ENCODE assay signal across 22 cellular contexts in the genomic region with DNA sequence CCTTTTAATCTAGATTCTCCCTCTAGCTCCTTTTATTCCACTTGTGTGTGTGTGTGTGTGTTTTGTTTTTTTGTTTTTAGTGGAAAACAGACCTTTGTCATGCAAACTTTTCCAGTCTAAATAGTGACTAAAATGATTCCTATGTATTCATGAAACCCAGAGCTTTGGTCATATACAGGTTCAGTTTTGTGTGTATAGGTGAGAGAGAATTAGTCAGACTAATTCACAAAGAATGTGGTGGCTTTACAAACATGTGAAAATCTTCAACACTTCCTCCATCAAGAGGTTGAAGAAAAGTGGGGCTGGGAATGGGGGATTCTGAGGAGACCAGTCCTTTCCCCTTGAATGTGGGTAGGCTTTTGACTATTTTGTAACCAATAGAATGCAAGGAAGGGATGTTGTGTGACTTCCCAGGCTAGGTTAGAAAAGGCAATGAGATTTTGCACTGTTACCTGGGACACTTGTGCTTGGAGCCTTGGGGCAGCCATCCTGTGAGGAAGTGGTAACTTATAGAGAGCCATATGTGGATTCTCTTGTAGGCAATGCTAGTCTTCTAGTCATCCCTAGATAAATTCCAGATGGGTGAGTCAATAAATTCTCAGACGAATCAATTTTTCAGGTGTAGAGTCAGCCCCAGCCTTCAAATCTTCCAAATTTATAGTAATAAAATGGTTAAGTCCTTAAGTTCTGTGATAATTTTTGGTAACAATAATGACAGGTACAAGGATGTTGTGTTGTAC.
"Had no signal": no experiment of that assay in that cellular context is flagged by ENCODE, and none has a peak within 500 bp of the region (broad histone marks: within the 10 kb centered on the region; RNA-seq: fewer than 3 reads in every experiment).

No MANE protein-coding gene starts in this region.

- DNase-seq: effector memory CD4-positive, alpha-beta T cell; esophagus squamous epithelium; foreskin fibroblast; heart right ventricle; hypothalamus; islet precursor cell; left cardiac atrium; left ventricle myocardium inferior; lower lobe of right lung; mesenchymal stem cell; naive B cell; occipital lobe; retina; right lobe of liver; stimulated activated CD4-positive, alpha-beta T cell treated with anti-CD3 and anti-CD28 coated beads, Interleukin-4, amount 100 ng/mL, for 24 hours; tibial artery; upper lobe of left lung; uterus had no signal

- H2AFZ ChIP-seq: parathyroid adenoma had no signal

- H3K36me3 ChIP-seq: esophagus squamous epithelium, heart right ventricle, left ventricle myocardium inferior, lower lobe of right lung, prostate gland, right lobe of liver, tibial artery, upper lobe of left lung, uterus had no signal

- H3K9me3 ChIP-seq: esophagus squamous epithelium, heart right ventricle, left ventricle myocardium inferior, lower lobe of right lung, prostate gland, right lobe of liver, tibial artery, upper lobe of left lung, uterus had no signal

- H3K79me2 ChIP-seq: parathyroid adenoma had no signal

- FAIRE-seq: endometrium had no signal

- ATAC-seq: heart right ventricle; left cardiac atrium; lower lobe of right lung; right lobe of liver; stimulated activated memory B cell treated with anti-CD40 and anti-IgM and Interleukin-4, amounts not matched to agents 10 μg/mL and 1 μg/mL and 100 μg/mL, for 72 hours had no signal

- H3K27ac ChIP-seq: esophagus squamous epithelium, heart right ventricle, left ventricle myocardium inferior, lower lobe of right lung, parathyroid adenoma, prostate gland, right lobe of liver, tibial artery, upper lobe of left lung, uterus had no signal

- H3K4me1 ChIP-seq: esophagus squamous epithelium, heart right ventricle, left ventricle myocardium inferior, lower lobe of right lung, prostate gland, right lobe of liver, tibial artery, upper lobe of left lung, uterus had no signal

- H3K4me3 ChIP-seq: esophagus squamous epithelium, heart right ventricle, left ventricle myocardium inferior, lower lobe of right lung, prostate gland, right lobe of liver, tibial artery, upper lobe of left lung, uterus had no signal

- H3K9ac ChIP-seq: parathyroid adenoma had no signal

- H3K27me3 ChIP-seq: esophagus squamous epithelium, heart right ventricle, right lobe of liver, tibial artery, upper lobe of left lung, uterus had no signal
